Comparison of ENCODE assay signal across 15 cellular contexts in the genomic region with DNA sequence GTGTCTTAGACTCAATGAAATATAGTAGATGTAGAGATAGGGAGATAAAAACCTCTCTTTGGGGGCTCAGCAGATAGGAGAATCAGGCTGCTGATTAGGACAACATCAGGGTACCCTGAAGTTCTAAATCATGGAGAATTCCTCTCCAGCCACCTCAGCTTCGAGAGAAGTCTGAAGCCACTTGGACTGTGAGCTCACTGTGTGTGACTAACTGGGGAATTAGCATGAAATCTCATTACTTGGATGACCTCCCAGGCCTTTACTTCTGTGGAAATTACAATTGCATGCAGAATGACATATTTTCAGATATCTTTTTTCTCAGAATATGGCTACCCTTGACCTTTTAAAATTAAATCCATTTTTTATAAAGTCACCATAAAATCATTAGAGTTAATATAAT.
"Had no signal": no experiment of that assay in that cellular context is flagged by ENCODE, and none has a peak within 500 bp of the region (broad histone marks: within the 10 kb centered on the region; RNA-seq: fewer than 3 reads in every experiment).

No MANE protein-coding gene starts in this region.

- H3K27me3 ChIP-seq: sigmoid colon had no signal

- H3K4me1 ChIP-seq: psoas muscle, sigmoid colon had no signal

- ATAC-seq: effector memory CD8-positive, alpha-beta T cell; left cardiac atrium; psoas muscle had no signal

- H3K9me3 ChIP-seq: psoas muscle, sigmoid colon, thoracic aorta had no signal

- H3K36me3 ChIP-seq: sigmoid colon, thoracic aorta had no signal

- DNase-seq: activated CD4-positive, alpha-beta T cell treated with anti-CD3 and anti-CD28 coated beads, Interleukin-2, amount 50 U/mL, for 1 hour; activated naive CD4-positive, alpha-beta T cell treated with anti-CD3 and anti-CD28 coated beads, Interleukin-2, amount 50 U/mL, for 16 hours; activated T-cell treated with anti-CD3 and anti-CD28 coated beads for 4 hours; cerebellar nuclear complex; effector memory CD8-positive, alpha-beta T cell; glutamatergic neuron; immature natural killer cell; left cardiac atrium; occipital lobe; psoas muscle; sigmoid colon; stimulated activated CD4-positive, alpha-beta T cell treated with anti-CD3 and anti-CD28 coated beads, Interleukin-4, amount 100 ng/mL, for 1 hour; stimulated activated naive CD8-positive, alpha-beta T cell treated with anti-CD3 and anti-CD28 coated beads, Interleukin-15, amount 100 ng/mL, for 72 hours; T1000 had no signal

- H3K27ac ChIP-seq: psoas muscle, sigmoid colon, thoracic aorta had no signal

- H3K4me3 ChIP-seq: psoas muscle, sigmoid colon, thoracic aorta had no signal
